Comparison of ENCODE assay signal across 15 cellular contexts in genomic region chr7:155610633-155611193, GRCh38.
"Had no signal": no experiment of that assay in that cellular context is flagged by ENCODE, and none has a peak within 500 bp of the region (broad histone marks: within the 10 kb centered on the region; RNA-seq: fewer than 3 reads in every experiment).

No MANE protein-coding gene starts in this region.

- H3K36me3 ChIP-seq: gastroesophageal sphincter, left ventricle myocardium inferior, right lobe of liver had no signal

- ATAC-seq: activated CD8-positive, alpha-beta T cell treated with anti-CD3 and anti-CD28 coated beads for 36 hours; activated T-helper 17 cell treated with anti-CD3 and anti-CD28 coated beads, Interleukin-2, amount 50 U/mL, for 72 hours; gastroesophageal sphincter; psoas muscle; stimulated activated naive B cell treated with anti-CD40 and anti-IgM and Interleukin-4, amounts not matched to agents 10 μg/mL and 1 μg/mL and 100 μg/mL, for 72 hours had no signal

- H3K4me3 ChIP-seq: cardiac muscle cell, coronary artery, gastroesophageal sphincter, left ventricle myocardium inferior, psoas muscle, right lobe of liver had no signal

- H3K9me3 ChIP-seq: gastroesophageal sphincter, left ventricle myocardium inferior, psoas muscle, right lobe of liver had no signal

- DNase-seq: activated CD8-positive, alpha-beta T cell treated with anti-CD3 and anti-CD28 coated beads for 36 hours; activated naive CD4-positive, alpha-beta T cell treated with anti-CD3 and anti-CD28 coated beads for 36 hours; effector CD8-positive, alpha-beta T cell; left ventricle myocardium inferior; nephron progenitor cell; psoas muscle; right lobe of liver; stimulated activated CD4-positive, alpha-beta T cell treated with anti-CD3 and anti-CD28 coated beads, Interleukin-1b, Interleukin-23, amount 100 ng/mL, for 48 hours; stimulated activated naive B cell treated with anti-CD40 and anti-IgM and Interleukin-4, amounts not matched to agents 10 μg/mL and 1 μg/mL and 100 μg/mL, for 72 hours; T-helper 2 cell had no signal

- H3K27me3 ChIP-seq: cardiac muscle cell, right lobe of liver had no signal

- H3K4me3 Mint-ChIP-seq: activated CD8-positive, alpha-beta T cell treated with anti-CD3 and anti-CD28 coated beads for 36 hours; activated naive CD4-positive, alpha-beta T cell treated with anti-CD3 and anti-CD28 coated beads for 36 hours; activated T-helper 17 cell treated with anti-CD3 and anti-CD28 coated beads, Interleukin-2, amount 50 U/mL, for 72 hours; nephron progenitor cell; stimulated activated naive B cell treated with anti-CD40 and anti-IgM and Interleukin-4, amounts not matched to agents 10 μg/mL and 1 μg/mL and 100 μg/mL, for 72 hours; type B pancreatic cell had no signal

- H3K27ac ChIP-seq: cardiac muscle cell, coronary artery, gastroesophageal sphincter, left ventricle myocardium inferior, psoas muscle, right lobe of liver had no signal

- H3K4me1 ChIP-seq: gastroesophageal sphincter, left ventricle myocardium inferior, psoas muscle, right lobe of liver had no signal

- H3K9me3 Mint-ChIP-seq: activated T-helper 17 cell treated with anti-CD3 and anti-CD28 coated beads, Interleukin-2, amount 50 U/mL, for 72 hours had no signal

- H3K27ac Mint-ChIP-seq: activated CD8-positive, alpha-beta T cell treated with anti-CD3 and anti-CD28 coated beads for 36 hours; activated naive CD4-positive, alpha-beta T cell treated with anti-CD3 and anti-CD28 coated beads for 36 hours; activated T-helper 17 cell treated with anti-CD3 and anti-CD28 coated beads, Interleukin-2, amount 50 U/mL, for 72 hours; nephron progenitor cell; type B pancreatic cell had no signal
